In genomic region chr7:71752171-71752935, GRCh38 we compare ENCODE assay signal across 1 cellular context.
TF ChIP-seq lines count a peak whose summit lies in the region.

No MANE protein-coding gene starts in this region.

TF ChIP-seq in HepG2, 621 proteins besides CTCF, POLR2A, EP300 and RAD21 (continued from another document and continues in another):
- TF ChIP-seq, protein P1, sequence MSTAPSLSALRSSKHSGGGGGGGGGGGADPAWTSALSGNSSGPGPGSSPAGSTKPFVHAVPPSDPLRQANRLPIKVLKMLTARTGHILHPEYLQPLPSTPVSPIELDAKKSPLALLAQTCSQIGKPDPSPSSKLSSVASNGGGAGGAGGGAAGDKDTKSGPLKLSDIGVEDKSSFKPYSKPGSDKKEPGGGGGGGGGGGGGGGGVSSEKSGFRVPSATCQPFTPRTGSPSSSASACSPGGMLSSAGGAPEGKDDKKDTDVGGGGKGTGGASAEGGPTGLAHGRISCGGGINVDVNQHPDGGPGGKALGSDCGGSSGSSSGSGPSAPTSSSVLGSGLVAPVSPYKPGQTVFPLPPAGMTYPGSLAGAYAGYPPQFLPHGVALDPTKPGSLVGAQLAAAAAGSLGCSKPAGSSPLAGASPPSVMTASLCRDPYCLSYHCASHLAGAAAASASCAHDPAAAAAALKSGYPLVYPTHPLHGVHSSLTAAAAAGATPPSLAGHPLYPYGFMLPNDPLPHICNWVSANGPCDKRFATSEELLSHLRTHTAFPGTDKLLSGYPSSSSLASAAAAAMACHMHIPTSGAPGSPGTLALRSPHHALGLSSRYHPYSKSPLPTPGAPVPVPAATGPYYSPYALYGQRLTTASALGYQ (CRISPR knock-in tag; IDR thresholded peaks at IDR 0.05), result no peak
- no peak for TF ChIP-seq RCOR2 (CRISPR knock-in tag; IDR thresholded peaks at IDR 0.05)
- TF ChIP-seq, protein P2, sequence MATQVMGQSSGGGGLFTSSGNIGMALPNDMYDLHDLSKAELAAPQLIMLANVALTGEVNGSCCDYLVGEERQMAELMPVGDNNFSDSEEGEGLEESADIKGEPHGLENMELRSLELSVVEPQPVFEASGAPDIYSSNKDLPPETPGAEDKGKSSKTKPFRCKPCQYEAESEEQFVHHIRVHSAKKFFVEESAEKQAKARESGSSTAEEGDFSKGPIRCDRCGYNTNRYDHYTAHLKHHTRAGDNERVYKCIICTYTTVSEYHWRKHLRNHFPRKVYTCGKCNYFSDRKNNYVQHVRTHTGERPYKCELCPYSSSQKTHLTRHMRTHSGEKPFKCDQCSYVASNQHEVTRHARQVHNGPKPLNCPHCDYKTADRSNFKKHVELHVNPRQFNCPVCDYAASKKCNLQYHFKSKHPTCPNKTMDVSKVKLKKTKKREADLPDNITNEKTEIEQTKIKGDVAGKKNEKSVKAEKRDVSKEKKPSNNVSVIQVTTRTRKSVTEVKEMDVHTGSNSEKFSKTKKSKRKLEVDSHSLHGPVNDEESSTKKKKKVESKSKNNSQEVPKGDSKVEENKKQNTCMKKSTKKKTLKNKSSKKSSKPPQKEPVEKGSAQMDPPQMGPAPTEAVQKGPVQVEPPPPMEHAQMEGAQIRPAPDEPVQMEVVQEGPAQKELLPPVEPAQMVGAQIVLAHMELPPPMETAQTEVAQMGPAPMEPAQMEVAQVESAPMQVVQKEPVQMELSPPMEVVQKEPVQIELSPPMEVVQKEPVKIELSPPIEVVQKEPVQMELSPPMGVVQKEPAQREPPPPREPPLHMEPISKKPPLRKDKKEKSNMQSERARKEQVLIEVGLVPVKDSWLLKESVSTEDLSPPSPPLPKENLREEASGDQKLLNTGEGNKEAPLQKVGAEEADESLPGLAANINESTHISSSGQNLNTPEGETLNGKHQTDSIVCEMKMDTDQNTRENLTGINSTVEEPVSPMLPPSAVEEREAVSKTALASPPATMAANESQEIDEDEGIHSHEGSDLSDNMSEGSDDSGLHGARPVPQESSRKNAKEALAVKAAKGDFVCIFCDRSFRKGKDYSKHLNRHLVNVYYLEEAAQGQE (IDR thresholded peaks at IDR 0.05; ENCODE audit: borderline replicate concordance in 1 of 2, low read depth in 1 of 2, low read length in 2 of 2), result no peak
- no peak for TF ChIP-seq PAF1 (CRISPR knock-in tag; IDR thresholded peaks at IDR 0.05)
- no peak for TF ChIP-seq ZNF615 (CRISPR knock-in tag; IDR thresholded peaks at IDR 0.05; ENCODE audit: borderline replicate concordance)
- no peak for TF ChIP-seq POGZ (CRISPR knock-in tag; IDR thresholded peaks at IDR 0.05)
- TF ChIP-seq, protein P3, sequence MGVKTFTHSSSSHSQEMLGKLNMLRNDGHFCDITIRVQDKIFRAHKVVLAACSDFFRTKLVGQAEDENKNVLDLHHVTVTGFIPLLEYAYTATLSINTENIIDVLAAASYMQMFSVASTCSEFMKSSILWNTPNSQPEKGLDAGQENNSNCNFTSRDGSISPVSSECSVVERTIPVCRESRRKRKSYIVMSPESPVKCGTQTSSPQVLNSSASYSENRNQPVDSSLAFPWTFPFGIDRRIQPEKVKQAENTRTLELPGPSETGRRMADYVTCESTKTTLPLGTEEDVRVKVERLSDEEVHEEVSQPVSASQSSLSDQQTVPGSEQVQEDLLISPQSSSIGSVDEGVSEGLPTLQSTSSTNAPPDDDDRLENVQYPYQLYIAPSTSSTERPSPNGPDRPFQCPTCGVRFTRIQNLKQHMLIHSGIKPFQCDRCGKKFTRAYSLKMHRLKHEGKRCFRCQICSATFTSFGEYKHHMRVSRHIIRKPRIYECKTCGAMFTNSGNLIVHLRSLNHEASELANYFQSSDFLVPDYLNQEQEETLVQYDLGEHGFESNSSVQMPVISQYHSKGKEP (CRISPR knock-in tag; IDR thresholded peaks at IDR 0.05), result no peak
- no peak for TF ChIP-seq ISX (CRISPR knock-in tag; conservative IDR thresholded peaks at IDR 0.05)
- no peak for TF ChIP-seq ZNF326 (CRISPR knock-in tag; IDR thresholded peaks at IDR 0.05; ENCODE audit: borderline replicate concordance)
- TF ChIP-seq, protein P4, sequence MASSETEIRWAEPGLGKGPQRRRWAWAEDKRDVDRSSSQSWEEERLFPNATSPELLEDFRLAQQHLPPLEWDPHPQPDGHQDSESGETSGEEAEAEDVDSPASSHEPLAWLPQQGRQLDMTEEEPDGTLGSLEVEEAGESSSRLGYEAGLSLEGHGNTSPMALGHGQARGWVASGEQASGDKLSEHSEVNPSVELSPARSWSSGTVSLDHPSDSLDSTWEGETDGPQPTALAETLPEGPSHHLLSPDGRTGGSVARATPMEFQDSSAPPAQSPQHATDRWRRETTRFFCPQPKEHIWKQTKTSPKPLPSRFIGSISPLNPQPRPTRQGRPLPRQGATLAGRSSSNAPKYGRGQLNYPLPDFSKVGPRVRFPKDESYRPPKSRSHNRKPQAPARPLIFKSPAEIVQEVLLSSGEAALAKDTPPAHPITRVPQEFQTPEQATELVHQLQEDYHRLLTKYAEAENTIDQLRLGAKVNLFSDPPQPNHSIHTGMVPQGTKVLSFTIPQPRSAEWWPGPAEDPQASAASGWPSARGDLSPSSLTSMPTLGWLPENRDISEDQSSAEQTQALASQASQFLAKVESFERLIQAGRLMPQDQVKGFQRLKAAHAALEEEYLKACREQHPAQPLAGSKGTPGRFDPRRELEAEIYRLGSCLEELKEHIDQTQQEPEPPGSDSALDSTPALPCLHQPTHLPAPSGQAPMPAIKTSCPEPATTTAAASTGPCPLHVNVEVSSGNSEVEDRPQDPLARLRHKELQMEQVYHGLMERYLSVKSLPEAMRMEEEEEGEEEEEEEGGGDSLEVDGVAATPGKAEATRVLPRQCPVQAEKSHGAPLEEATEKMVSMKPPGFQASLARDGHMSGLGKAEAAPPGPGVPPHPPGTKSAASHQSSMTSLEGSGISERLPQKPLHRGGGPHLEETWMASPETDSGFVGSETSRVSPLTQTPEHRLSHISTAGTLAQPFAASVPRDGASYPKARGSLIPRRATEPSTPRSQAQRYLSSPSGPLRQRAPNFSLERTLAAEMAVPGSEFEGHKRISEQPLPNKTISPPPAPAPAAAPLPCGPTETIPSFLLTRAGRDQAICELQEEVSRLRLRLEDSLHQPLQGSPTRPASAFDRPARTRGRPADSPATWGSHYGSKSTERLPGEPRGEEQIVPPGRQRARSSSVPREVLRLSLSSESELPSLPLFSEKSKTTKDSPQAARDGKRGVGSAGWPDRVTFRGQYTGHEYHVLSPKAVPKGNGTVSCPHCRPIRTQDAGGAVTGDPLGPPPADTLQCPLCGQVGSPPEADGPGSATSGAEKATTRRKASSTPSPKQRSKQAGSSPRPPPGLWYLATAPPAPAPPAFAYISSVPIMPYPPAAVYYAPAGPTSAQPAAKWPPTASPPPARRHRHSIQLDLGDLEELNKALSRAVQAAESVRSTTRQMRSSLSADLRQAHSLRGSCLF (CRISPR knock-in tag; IDR thresholded peaks at IDR 0.05; ENCODE audit: borderline replicate concordance), result no peak
- TF ChIP-seq ELF4 (CRISPR knock-in tag; IDR thresholded peaks at IDR 0.05; ENCODE audit: borderline replicate concordance), result no peak
- peak; percentile 15; the same call in 1 of the 2 replicates for TF ChIP-seq TFDP1 (CRISPR knock-in tag; IDR thresholded peaks at IDR 0.05; ENCODE audit: borderline replicate concordance)
- TF ChIP-seq ZFP1 (CRISPR knock-in tag; IDR thresholded peaks at IDR 0.05), result no peak
- TF ChIP-seq MEF2D (CRISPR knock-in tag; IDR thresholded peaks at IDR 0.05), result no peak
- TF ChIP-seq ZSCAN29 (CRISPR knock-in tag; conservative IDR thresholded peaks at IDR 0.05), result no peak
- no peak for TF ChIP-seq LCORL (IDR thresholded peaks at IDR 0.05)
- peak; percentile 28; the same call in 1 of the 2 replicates for TF ChIP-seq LCORL (CRISPR knock-in tag; IDR thresholded peaks at IDR 0.05)
- no peak for TF ChIP-seq ZFYVE20 (CRISPR knock-in tag; IDR thresholded peaks at IDR 0.05; ENCODE audit: borderline replicate concordance, low read depth)
- TF ChIP-seq CHCHD3 (CRISPR knock-in tag; IDR thresholded peaks at IDR 0.05), result no peak
- no peak for TF ChIP-seq GFI1 (CRISPR knock-in tag; IDR thresholded peaks at IDR 0.05; ENCODE audit: borderline replicate concordance)
- TF ChIP-seq NFE2L2 (IDR thresholded peaks at IDR 0.05; ENCODE audit: low read length), result no peak
- TF ChIP-seq DNMT1 (CRISPR knock-in tag; IDR thresholded peaks at IDR 0.05), result no peak
- TF ChIP-seq HMGXB4 (CRISPR knock-in tag; IDR thresholded peaks at IDR 0.05; ENCODE audit: borderline replicate concordance in 1 of 2, low read depth in 1 of 2), result peak; percentile 42 to 72; a peak in 2 of 4 replicates
- TF ChIP-seq UBTF (CRISPR knock-in tag; IDR thresholded peaks at IDR 0.05), result peak; percentile 53; the same call in 1 of the 2 replicates
- no peak for TF ChIP-seq TGIF2 (CRISPR knock-in tag; IDR thresholded peaks at IDR 0.05)
- no peak for TF ChIP-seq MTF1 (CRISPR knock-in tag; IDR thresholded peaks at IDR 0.05)
- TF ChIP-seq, protein P5, sequence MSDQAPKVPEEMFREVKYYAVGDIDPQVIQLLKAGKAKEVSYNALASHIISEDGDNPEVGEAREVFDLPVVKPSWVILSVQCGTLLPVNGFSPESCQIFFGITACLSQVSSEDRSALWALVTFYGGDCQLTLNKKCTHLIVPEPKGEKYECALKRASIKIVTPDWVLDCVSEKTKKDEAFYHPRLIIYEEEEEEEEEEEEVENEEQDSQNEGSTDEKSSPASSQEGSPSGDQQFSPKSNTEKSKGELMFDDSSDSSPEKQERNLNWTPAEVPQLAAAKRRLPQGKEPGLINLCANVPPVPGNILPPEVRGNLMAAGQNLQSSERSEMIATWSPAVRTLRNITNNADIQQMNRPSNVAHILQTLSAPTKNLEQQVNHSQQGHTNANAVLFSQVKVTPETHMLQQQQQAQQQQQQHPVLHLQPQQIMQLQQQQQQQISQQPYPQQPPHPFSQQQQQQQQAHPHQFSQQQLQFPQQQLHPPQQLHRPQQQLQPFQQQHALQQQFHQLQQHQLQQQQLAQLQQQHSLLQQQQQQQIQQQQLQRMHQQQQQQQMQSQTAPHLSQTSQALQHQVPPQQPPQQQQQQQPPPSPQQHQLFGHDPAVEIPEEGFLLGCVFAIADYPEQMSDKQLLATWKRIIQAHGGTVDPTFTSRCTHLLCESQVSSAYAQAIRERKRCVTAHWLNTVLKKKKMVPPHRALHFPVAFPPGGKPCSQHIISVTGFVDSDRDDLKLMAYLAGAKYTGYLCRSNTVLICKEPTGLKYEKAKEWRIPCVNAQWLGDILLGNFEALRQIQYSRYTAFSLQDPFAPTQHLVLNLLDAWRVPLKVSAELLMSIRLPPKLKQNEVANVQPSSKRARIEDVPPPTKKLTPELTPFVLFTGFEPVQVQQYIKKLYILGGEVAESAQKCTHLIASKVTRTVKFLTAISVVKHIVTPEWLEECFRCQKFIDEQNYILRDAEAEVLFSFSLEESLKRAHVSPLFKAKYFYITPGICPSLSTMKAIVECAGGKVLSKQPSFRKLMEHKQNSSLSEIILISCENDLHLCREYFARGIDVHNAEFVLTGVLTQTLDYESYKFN (CRISPR knock-in tag; conservative IDR thresholded peaks at IDR 0.05), result no peak
- TF ChIP-seq, protein P6, sequence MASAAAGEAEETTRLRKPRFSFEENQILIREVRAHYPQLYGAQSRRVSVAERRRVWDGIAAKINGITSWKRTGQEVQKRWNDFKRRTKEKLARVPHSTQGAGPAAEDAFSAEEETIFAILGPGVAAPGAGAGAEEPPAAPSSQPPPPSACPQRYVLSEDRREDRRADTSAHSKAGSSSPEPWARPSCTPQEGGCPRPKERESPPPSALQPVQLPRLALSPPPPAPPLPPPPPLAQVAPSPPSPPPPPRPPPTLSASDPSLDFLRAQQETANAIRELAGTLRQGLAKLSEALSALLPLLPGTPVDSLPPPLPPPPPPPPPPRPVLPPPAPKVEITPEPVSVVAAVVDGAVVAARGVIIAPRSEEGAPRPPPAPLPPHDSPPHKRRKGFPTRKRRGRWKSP (CRISPR knock-in tag; IDR thresholded peaks at IDR 0.05), result no peak
- TF ChIP-seq MED1 (CRISPR knock-in tag; IDR thresholded peaks at IDR 0.05), result no peak
